Comparison of ENCODE assay signal across 29 cellular contexts in the genomic region with DNA sequence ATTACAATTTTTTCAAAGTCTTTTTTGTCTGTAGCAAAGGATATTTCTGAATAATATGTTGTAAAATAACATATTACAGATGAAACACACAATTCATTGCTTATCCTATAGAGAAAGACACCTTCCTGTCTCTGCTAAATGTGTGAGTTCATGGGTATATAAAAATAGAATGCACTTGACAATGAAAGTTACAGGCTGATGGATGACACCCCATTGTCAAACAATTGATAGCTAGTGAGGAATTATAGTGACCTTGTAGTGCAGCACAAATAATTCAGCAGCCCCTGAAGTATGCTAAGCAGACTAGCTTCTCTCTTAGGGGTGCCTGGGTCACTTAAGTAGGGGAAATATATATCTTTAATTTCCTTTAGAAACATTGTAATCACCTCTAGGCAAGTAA.
"Had no signal": no experiment of that assay in that cellular context is flagged by ENCODE, and none has a peak within 500 bp of the region (broad histone marks: within the 10 kb centered on the region; RNA-seq: fewer than 3 reads in every experiment).

No MANE protein-coding gene starts in this region.

- H3K27ac ChIP-seq: neural progenitor cell, ovary, parathyroid adenoma, psoas muscle, right lobe of liver, sigmoid colon, suprapubic skin, testis, tibial artery, transverse colon, upper lobe of right lung, uterus had no signal

- H3K27me3 ChIP-seq: neural progenitor cell, ovary, right lobe of liver, sigmoid colon, suprapubic skin, testis, tibial artery, transverse colon, upper lobe of right lung, uterus had no signal

- H3K4me2 ChIP-seq: neural progenitor cell had no signal

- DNase-seq: naive thymus-derived CD8-positive, alpha-beta T cell; nephron progenitor cell; occipital lobe; ovary; posterior cingulate gyrus; psoas muscle; right cardiac atrium; right lobe of liver; sigmoid colon; small intestine; stimulated activated CD4-positive, alpha-beta T cell treated with anti-CD3 and anti-CD28 coated beads, Interleukin-15, amount 100 ng/mL, for 24 hours; stimulated activated CD4-positive, alpha-beta T cell treated with anti-CD3 and anti-CD28 coated beads, Interleukin-2, amount 100 ng/mL, for 24 hours; stimulated activated CD4-positive, alpha-beta T cell treated with anti-CD3 and anti-CD28 coated beads, Interleukin-4, amount 100 ng/mL, for 1 hour; stimulated activated CD4-positive, alpha-beta T cell treated with anti-CD3 and anti-CD28 coated beads, Interleukin-4, amount 100 ng/mL, for 4 hours; stimulated activated CD8-positive, alpha-beta memory T cell treated with anti-CD3 and anti-CD28 coated beads, Interleukin-4, amount 100 ng/mL, for 48 hours; stimulated activated naive CD4-positive, alpha-beta T cell; stimulated activated naive CD8-positive, alpha-beta T cell treated with anti-CD3 and anti-CD28 coated beads, Interleukin-15, amount 100 ng/mL, for 72 hours; stimulated activated naive CD8-positive, alpha-beta T cell treated with anti-CD3 and anti-CD28 coated beads, Interleukin-15, Interleukin-2, amounts not matched to agents 100 U/mL and 50 U/mL, for 24 hours; substantia nigra; testis; tibial artery; transverse colon; upper lobe of right lung; uterus had no signal

- H3K9ac ChIP-seq: neural progenitor cell, parathyroid adenoma had no signal

- H2AFZ ChIP-seq: neural progenitor cell, parathyroid adenoma had no signal

- H3K4me3 ChIP-seq: neural progenitor cell, ovary, psoas muscle, right lobe of liver, sigmoid colon, suprapubic skin, testis, tibial artery, transverse colon, upper lobe of right lung, uterus had no signal

- H3K36me3 ChIP-seq: neural progenitor cell, ovary, right lobe of liver, sigmoid colon, suprapubic skin, tibial artery, transverse colon, upper lobe of right lung, uterus had no signal

- H3K9me3 ChIP-seq: ovary, psoas muscle, right lobe of liver, sigmoid colon, suprapubic skin, testis, tibial artery, transverse colon, upper lobe of right lung, uterus had no signal

- H3K79me2 ChIP-seq: parathyroid adenoma had no signal

- ATAC-seq: naive thymus-derived CD8-positive, alpha-beta T cell; natural killer cell treated with Interleukin-12 subunit alpha and Interleukin-12 subunit beta and Interleukin-15 and Interleukin-18, amount 100 ng/mL, for 72 hours; psoas muscle; right cardiac atrium; right lobe of liver; stimulated activated memory B cell treated with anti-CD40 and anti-IgM and Interleukin-4, amounts not matched to agents 10 μg/mL and 1 μg/mL and 100 μg/mL, for 72 hours; stimulated activated naive CD8-positive, alpha-beta T cell treated with anti-CD3 and anti-CD28 coated beads, Interleukin-15, amount 100 ng/mL, for 72 hours; stimulated activated naive CD8-positive, alpha-beta T cell treated with anti-CD3 and anti-CD28 coated beads, Interleukin-15, Interleukin-2, amounts not matched to agents 100 U/mL and 50 U/mL, for 24 hours; upper lobe of right lung had no signal
